ENCODE assay signal across 9 cellular contexts in genomic region chr9:1837453-1838084, GRCh38.
A peak's percentile ranks its signal among the peaks of the same experiment; 100 is the strongest.
DNase-seq lines count a peak whose midpoint lies in the region; ATAC-seq and TF ChIP-seq lines count a peak whose summit lies in the region.
"Had no signal": no experiment of that assay in that cellular context is flagged by ENCODE, and none has a peak within 500 bp of the region (broad histone marks: within the 10 kb centered on the region; RNA-seq: fewer than 3 reads in every experiment).

No MANE protein-coding gene starts in this region.

- no peaks in the 10 kb centered on the region for H3K9me2 ChIP-seq in Karpas-422 (replicated peaks; ENCODE audit: insufficient read depth, low read length)

- no peak overlapping the region for H3K4me3 ChIP-seq in Karpas-422 (ENCODE audit: low read length)
- H3K4me3 ChIP-seq in liver (ENCODE audit: low read depth in 1 of 3, low read length in 3 of 3), result no peak overlapping the region

- no peaks in the 10 kb centered on the region for H3K9me3 ChIP-seq in Karpas-422 (ENCODE audit: low read length)
- no peaks in the 10 kb centered on the region for H3K9me3 ChIP-seq in liver (ENCODE audit: control insufficient read depth in 4 of 4, low read length in 3 of 4)

- H3K27me3 ChIP-seq in Karpas-422 (ENCODE audit: low read length), result no peaks in the 10 kb centered on the region
- no peaks in the 10 kb centered on the region for H3K27me3 ChIP-seq in liver (ENCODE audit: control insufficient read depth in 4 of 4, insufficient read depth in 4 of 4, low read length in 3 of 4)

- H3K4me1 ChIP-seq in Karpas-422 (ENCODE audit: low read length) (no peaks in the 10 kb centered on the region), liver (ENCODE audit: control insufficient read depth in 4 of 4, insufficient read depth in 4 of 4, low read length in 3 of 4) (no peaks in the 10 kb centered on the region)

- no peak overlapping the region for H2AFZ ChIP-seq in Karpas-422 (ENCODE audit: low read length)

- TF ChIP-seq CTCF in VCaP (conservative IDR thresholded peaks at IDR 0.05) (peak; percentile 66), liver (IDR thresholded peaks at IDR 0.05; ENCODE audit: low read depth, low read length, missing input control) (peak; percentile 24)

- 47% methylated on average over 6 of the region's 6 CpGs for WGBS in liver

- H3K79me2 ChIP-seq in Karpas-422 (ENCODE audit: low read length), result no peaks in the 10 kb centered on the region

- no peak overlapping the region for H3K4me2 ChIP-seq in Karpas-422 (ENCODE audit: low read depth, low read length, poor library complexity, severe bottlenecking)

- peak in 1 of 2 donors; percentile 44 for TF ChIP-seq RAD21 in liver (IDR thresholded peaks at IDR 0.05)

- no peak overlapping the region for H3K27ac ChIP-seq in Karpas-422 (ENCODE audit: low read length)
- no peak overlapping the region for H3K27ac ChIP-seq in VCaP
- H3K27ac ChIP-seq in liver (ENCODE audit: low read depth in 1 of 2, low read length in 2 of 2), result no peak overlapping the region

- peak; percentile 4 for DNase-seq in SIG-M5 treated with dmso at 0.1 percent for 504 hours (lab: John Stamatoyannopoulos, UW; ENCODE audit: unreplicated experiment)
- DNase-seq in SIG-M5 (lab: John Stamatoyannopoulos, UW), result no peak
- peak; percentile 70 for DNase-seq in Karpas-422
- DNase-seq in activated gamma-delta T cell treated with Interleukin-2 at 50 U/mL for 16 hours, result no peak
- DNase-seq: activated naive CD8-positive, alpha-beta T cell treated with anti-CD3 and anti-CD28 coated beads, Interleukin-2, amount 10 ng/mL, durations not matched to agents 7 days and 5 days had no signal

- no peaks in the 10 kb centered on the region for H4K20me1 ChIP-seq in Karpas-422 (ENCODE audit: insufficient read depth, low read depth, low read length)

- peak; percentile 69 for ATAC-seq in GM21423 (IDR thresholded peaks at IDR 0.05; ENCODE audit: unreplicated experiment)
- no peak for ATAC-seq in GM21717 (IDR thresholded peaks at IDR 0.05; ENCODE audit: unreplicated experiment)

- H3K36me3 ChIP-seq in Karpas-422 (ENCODE audit: insufficient read depth, low read length) (no peaks in the 10 kb centered on the region), liver (ENCODE audit: control insufficient read depth in 4 of 4, insufficient read depth in 3 of 4, low read depth in 1 of 4, low read length in 3 of 4) (no peaks in the 10 kb centered on the region)

- H3K9ac ChIP-seq in Karpas-422 (ENCODE audit: low read length), result no peak overlapping the region
- no peak overlapping the region for H3K9ac ChIP-seq in liver (ENCODE audit: low read depth in 1 of 2, low read length in 2 of 2)

TF ChIP-seq in liver, 16 proteins besides CTCF, POLR2A, EP300 and RAD21:
- TF ChIP-seq HNF4G (IDR thresholded peaks at IDR 0.05) (no peak), TAF1 (conservative IDR thresholded peaks at IDR 0.05) (no peak), RXRA (IDR thresholded peaks at IDR 0.05) (no peak), EGR1 (IDR thresholded peaks at IDR 0.05; ENCODE audit: low read depth in 2 of 2) (no peak), ATF3 (IDR thresholded peaks at IDR 0.05) (no peak), NR2F2 (IDR thresholded peaks at IDR 0.05) (no peak), SP1 (IDR thresholded peaks at IDR 0.05) (no peak), GABPA (IDR thresholded peaks at IDR 0.05 in 1 of 2, conservative IDR thresholded peaks at IDR 0.05 in 1 of 2) (no peak), FOXA2 (IDR thresholded peaks at IDR 0.05) (no peak), JUND (IDR thresholded peaks at IDR 0.05) (no peak), YY1 (IDR thresholded peaks at IDR 0.05) (no peak), HNF4A (conservative IDR thresholded peaks at IDR 0.05) (no peak), REST (IDR thresholded peaks at IDR 0.05) (no peak), MAX (IDR thresholded peaks at IDR 0.05) (no peak), ZBTB33 (IDR thresholded peaks at IDR 0.05) (no peak), FOXA1 (IDR thresholded peaks at IDR 0.05) (no peak)

Comparison
In these comparisons a context has a peak if more than half of its experiments do, and no peak if none do; other contexts are left out.
1. DNase-seq: peak in SIG-M5 treated with dmso at 0.1 percent for 504 hours (single experiment) and Karpas-422 (single experiment); none in SIG-M5 (single experiment) and activated gamma-delta T cell treated with Interleukin-2 at 50 U/mL for 16 hours (single experiment).